In genomic region chr15:33194704-33195261, GRCh38 we compare ENCODE assay signal across 8 cellular contexts. TPM values are rescaled to one million over a fixed set of nuclear protein-coding genes. Genes with fewer than 3 reads are reported as not detected.
DNase-seq lines count a peak whose midpoint lies in the region; ATAC-seq and TF ChIP-seq lines count a peak whose summit lies in the region.

TSS of gene FMN1 (minus strand) at chr15:33194714. CDS start at chr15:33154914, 39,800 bp downstream.

- H3K9me3 Mint-ChIP-seq in activated CD4-positive, alpha-beta T cell treated with anti-CD3 and anti-CD28 coated beads, Interleukin-2, amount 10 ng/mL, durations not matched to agents 7 days and 5 days = no peaks in the 10 kb centered on the region

- peaks cover 21% of the 10 kb centered on the region for H3K4me1 Mint-ChIP-seq in activated CD4-positive, alpha-beta T cell treated with anti-CD3 and anti-CD28 coated beads, Interleukin-2, amount 10 ng/mL, durations not matched to agents 7 days and 5 days

- peak within 1 kb of the TSS; percentile 68 for H3K4me3 ChIP-seq in coronary artery
- peak within 1 kb of the TSS; percentile 57 for H3K4me3 ChIP-seq in kidney epithelial cell (ENCODE audit: low read depth, low read length)

- ATAC-seq in GM18508 (IDR thresholded peaks at IDR 0.05; ENCODE audit: insufficient read depth, unreplicated experiment) (peak; percentile 82), HG02970 (IDR thresholded peaks at IDR 0.05; ENCODE audit: low FRiP score, unreplicated experiment) (peak; percentile 93)

- peak; percentile 78 for DNase-seq in NCI-H2196 (lab: John Stamatoyannopoulos, UW; ENCODE audit: unreplicated experiment)
- peak; percentile 92 for DNase-seq in activated CD4-positive, alpha-beta T cell treated with anti-CD3 and anti-CD28 coated beads, Interleukin-2, amount 10 ng/mL, durations not matched to agents 7 days and 5 days
- DNase-seq in coronary artery (ENCODE audit: low spot score) = peak; percentile 81
- peak; percentile 77 for DNase-seq in kidney epithelial cell (ENCODE audit: low read depth)
- DNase-seq in stimulated activated CD4-positive, alpha-beta T cell treated with anti-CD3 and anti-CD28 coated beads, Interleukin-12 subunit alpha, Interleukin-12 subunit beta, amount 100 ng/mL, for 4 hours = peak; percentile 90
- DNase-seq in NCI-H1694 treated with DMSO at 0.1 percent for 48 hours (lab: John Stamatoyannopoulos, UW) = no peak

- H3K4me3 Mint-ChIP-seq in activated CD4-positive, alpha-beta T cell treated with anti-CD3 and anti-CD28 coated beads, Interleukin-2, amount 10 ng/mL, durations not matched to agents 7 days and 5 days = peak within 1 kb of the TSS; percentile 71

- H3K27ac Mint-ChIP-seq in activated CD4-positive, alpha-beta T cell treated with anti-CD3 and anti-CD28 coated beads, Interleukin-2, amount 10 ng/mL, durations not matched to agents 7 days and 5 days = peak within 1 kb of the TSS; percentile 83

- POLR2A ChIA-PET in activated CD4-positive, alpha-beta T cell treated with anti-CD3 and anti-CD28 coated beads, Interleukin-2, amount 10 ng/mL, durations not matched to agents 7 days and 5 days (lab: Charles Lee) = no interaction called here

- no peaks in the 10 kb centered on the region for H3K36me3 Mint-ChIP-seq in activated CD4-positive, alpha-beta T cell treated with anti-CD3 and anti-CD28 coated beads, Interleukin-2, amount 10 ng/mL, durations not matched to agents 7 days and 5 days (ENCODE audit: low read depth)

- no peaks in the 10 kb centered on the region for H3K36me3 ChIP-seq in kidney epithelial cell (ENCODE audit: control insufficient read depth, insufficient read depth, low read length)

- TF ChIP-seq CTCF in coronary artery (IDR thresholded peaks at IDR 0.05) = no peak
- no peak for TF ChIP-seq CTCF in kidney epithelial cell (IDR thresholded peaks at IDR 0.05; ENCODE audit: insufficient read depth, low read length, poor library complexity, severe bottlenecking)

- peaks cover 17% of the 10 kb centered on the region for H3K27me3 Mint-ChIP-seq in activated CD4-positive, alpha-beta T cell treated with anti-CD3 and anti-CD28 coated beads, Interleukin-2, amount 10 ng/mL, durations not matched to agents 7 days and 5 days

- CTCF ChIA-PET in activated CD4-positive, alpha-beta T cell treated with anti-CD3 and anti-CD28 coated beads, Interleukin-2, amount 10 ng/mL, durations not matched to agents 7 days and 5 days (lab: Charles Lee) = no interaction called here

- H3K27ac ChIP-seq in coronary artery = no peak within 1 kb of the TSS

- no peaks in the 10 kb centered on the region for H3K27me3 ChIP-seq in kidney epithelial cell (ENCODE audit: control insufficient read depth, insufficient read depth, low read length)

RNA-seq across cellular contexts. Expression of gene FMN1, which starts in this region (rescaled TPM):
- under 1 TPM; 0.04 to 0.12 TPM for total RNA-seq in activated CD4-positive, alpha-beta T cell treated with anti-CD3 and anti-CD28 coated beads, Interleukin-2, amount 10 ng/mL, durations not matched to agents 7 days and 5 days
- total RNA-seq in kidney epithelial cell = 3.9 and 4.5 TPM in 2 replicates

Comparison
In these comparisons a context has a peak if more than half of its experiments do, and no peak if none do; other contexts are left out.
1. Peak in DNase-seq in activated CD4-positive, alpha-beta T cell treated with anti-CD3 and anti-CD28 coated beads, Interleukin-2, amount 10 ng/mL, durations not matched to agents 7 days and 5 days; RNA of the gene not detected or under 1 TPM.